In the genomic region with DNA sequence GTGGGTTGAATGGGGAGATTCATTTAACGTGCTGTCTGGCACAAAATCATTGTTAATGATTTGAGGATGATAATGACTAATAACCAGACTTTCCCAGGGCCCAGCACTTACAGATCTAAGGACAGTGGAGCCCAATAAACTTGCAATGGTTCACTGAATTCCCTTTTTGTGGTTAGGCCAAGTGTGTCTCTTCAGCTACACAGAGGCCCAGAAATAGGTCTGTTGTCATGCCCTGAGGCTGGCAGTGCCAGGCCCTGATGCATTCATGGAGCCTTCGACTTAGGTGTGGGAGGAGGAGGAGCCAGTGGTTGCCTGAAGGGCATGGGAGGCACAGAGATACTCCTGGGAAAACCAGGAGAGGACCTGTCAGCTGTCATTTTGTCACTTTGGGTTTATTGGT, we compare ENCODE assay signal across 13 cellular contexts.
DNase-seq lines count a peak whose midpoint lies in the region; ATAC-seq and TF ChIP-seq lines count a peak whose summit lies in the region.
"Had no signal": no experiment of that assay in that cellular context is flagged by ENCODE, and none has a peak within 500 bp of the region (broad histone marks: within the 10 kb centered on the region; RNA-seq: fewer than 3 reads in every experiment).

No MANE protein-coding gene starts in this region.

- no peak for TF ChIP-seq CTCF in coronary artery (IDR thresholded peaks at IDR 0.05)

- DNase-seq in ELF-1 (ENCODE audit: low read depth, low spot score) (peak; percentile 30), NCI-H226 (peak; percentile 65), foreskin melanocyte (peak; percentile 52), pons (ENCODE audit: low spot score) (peak; percentile 17), coronary artery (ENCODE audit: low spot score) (no peak)
- DNase-seq: activated CD4-positive, alpha-beta T cell treated with anti-CD3 and anti-CD28 coated beads for 48 hours; activated T-cell treated with anti-CD3 and anti-CD28 coated beads, Interleukin-2, amount 50 U/mL, for 24 hours; CD4-positive, alpha-beta T cell; naive thymus-derived CD8-positive, alpha-beta T cell; NCI-H2107 had no signal

- H3K27ac ChIP-seq in coronary artery: no peak overlapping the region

- H3K4me3 ChIP-seq in coronary artery: no peak overlapping the region
- H3K4me3 ChIP-seq: HAP-1 had no signal

- ATAC-seq in HG03439 (IDR thresholded peaks at IDR 0.05; ENCODE audit: unreplicated experiment): no peak
- ATAC-seq in HG03521 (IDR thresholded peaks at IDR 0.05; ENCODE audit: unreplicated experiment): no peak
- ATAC-seq: naive thymus-derived CD8-positive, alpha-beta T cell had no signal
